27 cellular contexts compared by ENCODE assay signal in the genomic region with DNA sequence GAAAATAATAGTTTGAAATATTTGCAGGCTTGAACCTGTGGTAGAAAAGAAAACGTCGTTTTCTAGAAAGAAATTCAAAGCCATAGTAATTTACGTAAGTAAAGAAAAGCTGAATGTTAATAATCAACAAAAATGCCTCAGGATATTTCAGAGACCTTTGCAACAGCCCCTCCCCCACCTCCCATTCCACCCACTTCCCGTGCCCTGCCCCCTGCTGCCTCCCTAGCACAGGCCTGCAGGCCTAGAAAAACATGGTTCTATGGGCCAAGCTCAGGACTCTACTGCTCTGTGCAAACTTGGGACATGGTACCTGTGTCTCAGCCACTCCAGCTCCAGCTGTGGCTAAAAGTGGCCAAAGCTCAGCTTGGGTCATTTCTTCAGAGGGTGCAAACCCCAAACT.
"Had no signal": no experiment of that assay in that cellular context is flagged by ENCODE, and none has a peak within 500 bp of the region (broad histone marks: within the 10 kb centered on the region; RNA-seq: fewer than 3 reads in every experiment).

No MANE protein-coding gene starts in this region.

- H3K36me3 ChIP-seq: colonic mucosa, esophagus squamous epithelium, gastrocnemius medialis, heart right ventricle, left lung, lower lobe of right lung had no signal

- ATAC-seq: effector memory CD8-positive, alpha-beta T cell; esophagus mucosa; gastrocnemius medialis; heart right ventricle; left colon; left lung; left ventricle myocardium superior; lower lobe of right lung; mucosa of descending colon had no signal

- H3K27ac Mint-ChIP-seq: dendritic cell treated with granulocyte-macrophage colony-stimulating factor and Interleukin-4, amounts not matched to agents 40 ng/mL and 50 ng/mL, for 4 days; effector memory CD8-positive, alpha-beta T cell; endodermal cell; immature natural killer cell; mesothelial cell of epicardium had no signal

- H3K4me1 ChIP-seq: colonic mucosa, esophagus squamous epithelium, gastrocnemius medialis, heart right ventricle, left lung, lower lobe of right lung had no signal

- H3K27ac ChIP-seq: colonic mucosa, epithelial cell of prostate, esophagus squamous epithelium, gastrocnemius medialis, heart right ventricle, left lung, lower lobe of right lung had no signal

- DNase-seq: colonic mucosa; cortex of kidney; effector CD8-positive, alpha-beta T cell; effector memory CD8-positive, alpha-beta T cell; endodermal cell; erythroblast; esophagus squamous epithelium; foreskin fibroblast; foreskin melanocyte; gastrocnemius medialis; glutamatergic neuron; head of caudate nucleus; heart right ventricle; immature natural killer cell; islet precursor cell; kidney; kidney glomerular epithelial cell; left colon; left lung; left ventricle myocardium superior; lower lobe of right lung; mesenchymal stem cell; mucosa of descending colon had no signal

- H3K27me3 ChIP-seq: colonic mucosa, esophagus squamous epithelium, gastrocnemius medialis, heart right ventricle, left lung had no signal

- H3K9me3 ChIP-seq: colonic mucosa, esophagus squamous epithelium, gastrocnemius medialis, heart right ventricle, left lung, lower lobe of right lung, mucosa of descending colon had no signal

- H3K4me1 Mint-ChIP-seq: endodermal cell, immature natural killer cell, mesothelial cell of epicardium had no signal

- H3K27me3 Mint-ChIP-seq: dendritic cell treated with granulocyte-macrophage colony-stimulating factor and Interleukin-4, amounts not matched to agents 40 ng/mL and 50 ng/mL, for 4 days had no signal

- H3K4me3 ChIP-seq: colonic mucosa, esophagus squamous epithelium, gastrocnemius medialis, heart right ventricle, left lung, lower lobe of right lung, mucosa of descending colon had no signal

- H3K9me3 Mint-ChIP-seq: dendritic cell treated with granulocyte-macrophage colony-stimulating factor and Interleukin-4, amounts not matched to agents 40 ng/mL and 50 ng/mL, for 4 days; endodermal cell; immature natural killer cell; mesothelial cell of epicardium had no signal

- H3K4me3 Mint-ChIP-seq: dendritic cell treated with granulocyte-macrophage colony-stimulating factor and Interleukin-4, amounts not matched to agents 40 ng/mL and 50 ng/mL, for 4 days; effector memory CD8-positive, alpha-beta T cell; endodermal cell; immature natural killer cell; mesothelial cell of epicardium had no signal
